Comparison of ENCODE assay signal across 1 cellular context in genomic region chr3:152304160-152304559, GRCh38.
TF ChIP-seq lines count a peak whose summit lies in the region.

No MANE protein-coding gene starts in this region.

TF ChIP-seq in A549, 52 proteins besides CTCF, POLR2A, EP300 and RAD21 (continued from another document):
- no peak for TF ChIP-seq BCL3 (IDR thresholded peaks at IDR 0.05)
- no peak for TF ChIP-seq BHLHE40 (IDR thresholded peaks at IDR 0.05; ENCODE audit: low read depth, low read length)
- TF ChIP-seq CHD4 (IDR thresholded peaks at IDR 0.05; ENCODE audit: borderline replicate concordance) = no peak
- no peak for TF ChIP-seq CEBPB (IDR thresholded peaks at IDR 0.05)
- no peak for TF ChIP-seq CHD2 (IDR thresholded peaks at IDR 0.05; ENCODE audit: low read length, partially characterized antibody)
- TF ChIP-seq TFCP2L1 (CRISPR knock-in tag; IDR thresholded peaks at IDR 0.05) = no peak
- no peak for TF ChIP-seq FOXS1 (CRISPR knock-in tag; IDR thresholded peaks at IDR 0.05)
- TF ChIP-seq ELK1 (IDR thresholded peaks at IDR 0.05; ENCODE audit: low read depth, low read length) = no peak
- TF ChIP-seq POLR2AphosphoS2 (conservative IDR thresholded peaks at IDR 0.05; ENCODE audit: low read length) = no peak
- TF ChIP-seq KDM5A (IDR thresholded peaks at IDR 0.05) = no peak
- TF ChIP-seq E2F6 (IDR thresholded peaks at IDR 0.05; ENCODE audit: borderline replicate concordance, low read depth) = no peak
- TF ChIP-seq EHMT2 (IDR thresholded peaks at IDR 0.05; ENCODE audit: low read depth) = no peak
- no peak for TF ChIP-seq NR3C1 (IDR thresholded peaks at IDR 0.05)
- no peak for TF ChIP-seq HOXA7 (CRISPR knock-in tag; IDR thresholded peaks at IDR 0.05)
